8 cellular contexts compared by ENCODE assay signal in the genomic region with DNA sequence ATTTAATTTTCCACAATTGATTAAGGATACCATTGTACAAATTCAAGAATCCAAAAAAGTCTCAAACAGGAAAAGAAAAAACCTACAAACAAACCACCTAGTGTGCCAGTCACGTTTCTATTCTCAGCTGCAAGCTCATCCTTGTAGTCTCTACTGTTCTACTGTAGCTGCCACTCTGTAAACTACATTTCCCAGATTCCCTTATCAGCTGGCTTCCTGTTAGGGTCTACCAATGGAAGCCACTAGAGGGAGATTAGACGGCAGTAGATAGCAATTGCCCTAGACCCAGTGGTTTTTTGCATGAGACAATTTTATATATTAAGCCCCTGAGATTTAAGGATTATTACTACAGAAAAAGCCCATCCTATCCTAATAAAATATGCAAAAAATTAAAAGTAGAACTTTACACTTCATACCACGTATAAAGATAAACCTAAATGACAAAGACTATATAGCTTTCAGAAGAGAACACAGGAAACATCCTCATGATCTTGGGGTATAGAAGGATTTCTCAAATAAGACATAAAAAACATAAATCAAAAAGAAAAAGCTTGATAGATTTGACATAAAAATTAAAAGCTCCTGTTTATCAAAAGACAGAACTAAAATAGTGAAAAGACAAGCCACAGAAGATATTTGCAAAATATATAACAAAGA. TPM values are rescaled to one million over a fixed set of nuclear protein-coding genes. Genes with fewer than 3 reads are reported as not detected.
A peak's percentile ranks its signal among the peaks of the same experiment; 100 is the strongest.
DNase-seq lines count a peak whose midpoint lies in the region; ATAC-seq and TF ChIP-seq lines count a peak whose summit lies in the region.

No MANE protein-coding gene starts in this region.

- peak; percentile 89 for TF ChIP-seq CTCF in fibroblast of the aortic adventitia (IDR thresholded peaks at IDR 0.05; ENCODE audit: insufficient read depth, low read length)
- TF ChIP-seq CTCF in omental fat pad (IDR thresholded peaks at IDR 0.05): no peak

- DNase-seq in CD1c-positive myeloid dendritic cell (ENCODE audit: extremely low spot score) (peak; percentile 63), NCI-H2029 (lab: John Stamatoyannopoulos, UW) (peak; percentile 56), SW480 (ENCODE audit: low spot score) (peak; percentile 87), fibroblast of the aortic adventitia (ENCODE audit: low read depth) (peak; percentile 76), omental fat pad (ENCODE audit: low spot score) (no peak)

- no peak overlapping the region for H3K4me3 ChIP-seq in fibroblast of the aortic adventitia (ENCODE audit: low read depth, low read length)

- ATAC-seq in GM18519 (IDR thresholded peaks at IDR 0.05; ENCODE audit: low FRiP score, unreplicated experiment): peak; percentile 75
- peak; percentile 96 for ATAC-seq in HG02981 (IDR thresholded peaks at IDR 0.05; ENCODE audit: unreplicated experiment)
- ATAC-seq in omental fat pad (ENCODE audit: low FRiP score): peak; percentile 87
- ATAC-seq in HG02870 (IDR thresholded peaks at IDR 0.05; ENCODE audit: unreplicated experiment): no peak

RNA-seq across cellular contexts. Expression of a gene that starts 37.4 kb away (rescaled TPM):
- total RNA-seq in fibroblast of the aortic adventitia (ENCODE audit: low replicate concordance) (104 and 293 TPM in 2 replicates), omental fat pad (10 to 100 TPM; 15.8 to 37.7 (median 25.6) TPM)
